In genomic region chr4:2934077-2934812, GRCh38 we compare ENCODE assay signal across 8 cellular contexts. TPM values are rescaled to one million over a fixed set of nuclear protein-coding genes. Genes with fewer than 3 reads are reported as not detected.
DNase-seq lines count a peak whose midpoint lies in the region; ATAC-seq and TF ChIP-seq lines count a peak whose summit lies in the region.

No MANE protein-coding gene starts in this region.

- H3K36me3 ChIP-seq in kidney epithelial cell (ENCODE audit: control insufficient read depth, insufficient read depth, low read length) = peaks cover 12% of the 10 kb centered on the region

- in situ Hi-C loops in T47D (cut with HindIII; ENCODE audit: low pct_unique_long_range_greater_than_20kb, low sequenced_read_pairs) = no loop called here

- DNase-seq in NCI-H2227 (lab: John Stamatoyannopoulos, UW; ENCODE audit: unreplicated experiment) (peak; percentile 25), NCI-H2227 treated with DMSO at 0.1 percent for 48 hours (lab: John Stamatoyannopoulos, UW) (no peak), SKM-1 treated with dmso at 0.1 percent for 144 hours (lab: John Stamatoyannopoulos, UW; ENCODE audit: unreplicated experiment) (peak; percentile 82), T47D (ENCODE audit: low read depth in 1 of 2, low spot score in 1 of 2) (peak; percentile 51 to 60), kidney epithelial cell (ENCODE audit: low read depth) (no peak), NCI-H1105 treated with DMSO at 0.1 percent for 48 hours (lab: John Stamatoyannopoulos, UW) (no peak)
- DNase-seq in stimulated activated CD4-positive, alpha-beta T cell treated with anti-CD3 and anti-CD28 coated beads, Interleukin-4, amount 100 ng/mL, for 24 hours = peak; percentile 40

- no peak for ATAC-seq in GM21786 (IDR thresholded peaks at IDR 0.05; ENCODE audit: unreplicated experiment)

- H3K4me3 ChIP-seq in kidney epithelial cell (ENCODE audit: low read depth, low read length) = peak overlapping the region; percentile 79

- no peaks in the 10 kb centered on the region for H3K27me3 ChIP-seq in kidney epithelial cell (ENCODE audit: control insufficient read depth, insufficient read depth, low read length)

- no peak for TF ChIP-seq CTCF in kidney epithelial cell (IDR thresholded peaks at IDR 0.05; ENCODE audit: insufficient read depth, low read length, poor library complexity, severe bottlenecking)

RNA-seq across cellular contexts. Expression of gene NOP14, which starts 29.0 kb away (rescaled TPM):
- total RNA-seq in kidney epithelial cell = 35.2 and 35.4 TPM in 2 replicates

RNA-seq across cellular contexts. Expression of gene GRK4, which starts 29.1 kb away (rescaled TPM):
- total RNA-seq in kidney epithelial cell = 6.3 and 10.7 TPM in 2 replicates

Comparison
In these comparisons a context has a peak if more than half of its experiments do, and no peak if none do; other contexts are left out.
1. DNase-seq: peak in NCI-H2227 (single experiment), SKM-1 treated with dmso at 0.1 percent for 144 hours (single experiment), T47D (2 of 2) and stimulated activated CD4-positive, alpha-beta T cell treated with anti-CD3 and anti-CD28 coated beads, Interleukin-4, amount 100 ng/mL, for 24 hours (single experiment); none in NCI-H2227 treated with DMSO at 0.1 percent for 48 hours (single experiment), kidney epithelial cell (single experiment) and NCI-H1105 treated with DMSO at 0.1 percent for 48 hours (single experiment).